28 cellular contexts compared by ENCODE assay signal in genomic region chr15:71379893-71380292, GRCh38.
DNase-seq lines count a peak whose midpoint lies in the region; ATAC-seq, FAIRE-seq and TF ChIP-seq lines count a peak whose summit lies in the region.
"Had no signal": no experiment of that assay in that cellular context is flagged by ENCODE, and none has a peak within 500 bp of the region (broad histone marks: within the 10 kb centered on the region; RNA-seq: fewer than 3 reads in every experiment).

No MANE protein-coding gene starts in this region.

- H3K36me3 ChIP-seq in astrocyte (ENCODE audit: insufficient read depth, low read length) = no peaks in the 10 kb centered on the region
- H3K36me3 ChIP-seq in small intestine (ENCODE audit: control insufficient read depth in 2 of 2, insufficient read depth in 2 of 2, low read length in 2 of 2) = no peaks in the 10 kb centered on the region

- peaks cover 14% of the 10 kb centered on the region for H3K27me3 Mint-ChIP-seq in astrocyte (ENCODE audit: low read depth, unreplicated experiment)

- H2AFZ ChIP-seq in astrocyte (ENCODE audit: low read depth, low read length) = no peak overlapping the region
- H2AFZ ChIP-seq: GM23248 had no signal

- FAIRE-seq in astrocyte (lab: Jason Lieb, UNC) (no peak), small intestine (lab: Jason Lieb, UNC) (no peak)
- FAIRE-seq: GM12878, RCC 7860 had no signal

- DNase-seq in AG10803 (ENCODE audit: low read depth) (peak; percentile 13), astrocyte (ENCODE audit: low read depth) (peak; percentile 40), iris pigment epithelial cell (ENCODE audit: low read depth) (peak; percentile 63), small intestine (peak; percentile 21), DMS114 treated with DMSO at 0.1 percent for 48 hours (lab: John Stamatoyannopoulos, UW; ENCODE audit: unreplicated experiment) (no peak), DMS 273 treated with DMSO at 0.1 percent for 48 hours (lab: John Stamatoyannopoulos, UW) (no peak)
- DNase-seq: C1 segment of cervical spinal cord; CD4-positive, alpha-beta memory T cell; COR-L47; DMS79; EL; GDM1; GM23248; H7; NCI-H1048; NCI-H1417; NCI-H1694 treated with DMSO at 0.1 percent for 48 hours; NCI-H2081; NCI-H2227 treated with DMSO at 0.1 percent for 48 hours; NCI-H510A; NCI-H69; SIG-M5; SK-N-SH; SW 1271 had no signal

- no peaks in the 10 kb centered on the region for H3K4me1 ChIP-seq in astrocyte (ENCODE audit: insufficient read depth, low read length)
- H3K4me1 ChIP-seq in small intestine (ENCODE audit: control insufficient read depth in 2 of 2, insufficient read depth in 1 of 2, low read depth in 1 of 2, low read length in 1 of 2) = peaks cover 0 to 7% of the 10 kb centered on the region in 2 donors

- H3K9me3 Mint-ChIP-seq in astrocyte (ENCODE audit: unreplicated experiment) = peaks cover 2% of the 10 kb centered on the region

- H3K9me3 ChIP-seq in astrocyte (ENCODE audit: insufficient read depth, low read depth, low read length) (no peaks in the 10 kb centered on the region), small intestine (ENCODE audit: control insufficient read depth, low read depth) (no peaks in the 10 kb centered on the region)
- H3K9me3 ChIP-seq: SK-N-SH had no signal

- no peak overlapping the region for H3K4me3 ChIP-seq in AG10803 (ENCODE audit: low read length)
- no peak overlapping the region for H3K4me3 ChIP-seq in astrocyte (ENCODE audit: insufficient read depth, low read depth, low read length)
- H3K4me3 ChIP-seq in small intestine (ENCODE audit: low read depth in 1 of 2, low read length in 2 of 2) = no peak overlapping the region
- H3K4me3 ChIP-seq: GM12878, GM23248 had no signal

- no peak for ATAC-seq in GM21423 (IDR thresholded peaks at IDR 0.05; ENCODE audit: unreplicated experiment)
- ATAC-seq: GM12878 had no signal

- no peak overlapping the region for H3K4me3 Mint-ChIP-seq in astrocyte (ENCODE audit: unreplicated experiment)
- H3K4me3 Mint-ChIP-seq: CD4-positive, alpha-beta memory T cell; IgD-negative memory B cell had no signal

- no peaks in the 10 kb centered on the region for H3K4me1 Mint-ChIP-seq in astrocyte (ENCODE audit: low read depth, unreplicated experiment)

- TF ChIP-seq CTCF in AG10803 (conservative IDR thresholded peaks at IDR 0.05; ENCODE audit: low read length) (no peak), astrocyte (IDR thresholded peaks at IDR 0.05; ENCODE audit: insufficient read depth, low read depth, low read length) (no peak)

- H3K36me3 Mint-ChIP-seq in astrocyte (ENCODE audit: low read depth, unreplicated experiment) = no peaks in the 10 kb centered on the region

- H3K9ac ChIP-seq in astrocyte (ENCODE audit: low read length) = no peak overlapping the region
- H3K9ac ChIP-seq: GM23248, SK-N-SH had no signal

- H3K27me3 ChIP-seq in astrocyte (ENCODE audit: insufficient read depth, low read length) (no peaks in the 10 kb centered on the region), small intestine (ENCODE audit: control insufficient read depth in 2 of 2, insufficient read depth in 2 of 2, low read length in 2 of 2) (no peaks in the 10 kb centered on the region)

- no peak overlapping the region for H3K27ac ChIP-seq in astrocyte (ENCODE audit: low read depth, low read length)
- H3K27ac ChIP-seq in small intestine (ENCODE audit: low read depth in 1 of 2, low read length in 1 of 2) = no peak overlapping the region
- H3K27ac ChIP-seq: GM23248 had no signal

- H3K4me2 ChIP-seq in astrocyte (ENCODE audit: low read length) = no peak overlapping the region
- H3K4me2 ChIP-seq: SK-N-SH had no signal

- no peak overlapping the region for H3K27ac Mint-ChIP-seq in astrocyte (ENCODE audit: unreplicated experiment)
- H3K27ac Mint-ChIP-seq: CD4-positive, alpha-beta memory T cell; IgD-negative memory B cell had no signal

- 51 to 72% (median 58%) methylated on average over 2 of the region's 2 CpGs for WGBS in small intestine, 3 donors

- no peaks in the 10 kb centered on the region for H4K20me1 ChIP-seq in astrocyte (ENCODE audit: insufficient read depth, low read length)

- no peaks in the 10 kb centered on the region for H3K79me2 ChIP-seq in astrocyte (ENCODE audit: insufficient read depth, low read length)

Comparison
In these comparisons a context has a peak if more than half of its experiments do, and no peak if none do; other contexts are left out.
1. DNase-seq: peak in AG10803 (single experiment), astrocyte (single experiment), iris pigment epithelial cell (single experiment) and small intestine (single experiment); none in DMS114 treated with DMSO at 0.1 percent for 48 hours (single experiment) and DMS 273 treated with DMSO at 0.1 percent for 48 hours (single experiment).